17 cellular contexts compared by ENCODE assay signal in genomic region chr5:62289813-62290212, GRCh38.
"Had no signal": no experiment of that assay in that cellular context is flagged by ENCODE, and none has a peak within 500 bp of the region (broad histone marks: within the 10 kb centered on the region; RNA-seq: fewer than 3 reads in every experiment).

No MANE protein-coding gene starts in this region.

- H3K4me1 Mint-ChIP-seq: brain, neural progenitor cell had no signal

- H3K4me1 ChIP-seq: heart right ventricle, neural progenitor cell, tibial artery had no signal

- DNase-seq: activated CD4-positive, alpha-beta T cell treated with anti-CD3 and anti-CD28 coated beads for 1 hour; activated CD8-positive, alpha-beta memory T cell treated with anti-CD3 and anti-CD28 coated beads, Interleukin-2, amount 50 U/mL, for 48 hours; activated naive CD4-positive, alpha-beta T cell; aorta; effector CD4-positive, alpha-beta T cell; heart right ventricle; left colon; SHP77; small intestine; stimulated activated CD4-positive, alpha-beta T cell treated with anti-CD3 and anti-CD28 coated beads, Interleukin-2, amount 100 ng/mL, for 24 hours; stimulated activated naive CD4-positive, alpha-beta T cell treated with Interleukin-2 at 50 U/mL for 16 hours; tibial artery had no signal

- H3K27ac ChIP-seq: heart right ventricle, neural progenitor cell, tibial artery had no signal

- H3K4me3 Mint-ChIP-seq: brain; dendritic cell treated with granulocyte-macrophage colony-stimulating factor and Interleukin-4, amounts not matched to agents 40 ng/mL and 50 ng/mL, for 4 days; memory B cell; neural progenitor cell had no signal

- H3K27me3 ChIP-seq: heart right ventricle, neural progenitor cell, tibial artery had no signal

- H3K27ac Mint-ChIP-seq: brain; dendritic cell treated with granulocyte-macrophage colony-stimulating factor and Interleukin-4, amounts not matched to agents 40 ng/mL and 50 ng/mL, for 4 days; memory B cell; neural progenitor cell had no signal

- H3K9me3 ChIP-seq: heart right ventricle, tibial artery had no signal

- ATAC-seq: heart right ventricle, left colon, sciatic nerve had no signal

- H3K36me3 ChIP-seq: heart right ventricle, neural progenitor cell, tibial artery had no signal

- H3K4me3 ChIP-seq: heart right ventricle, neural progenitor cell, tibial artery had no signal

- H3K36me3 Mint-ChIP-seq: brain had no signal
